ENCODE assay signal across 8 cellular contexts in the genomic region with DNA sequence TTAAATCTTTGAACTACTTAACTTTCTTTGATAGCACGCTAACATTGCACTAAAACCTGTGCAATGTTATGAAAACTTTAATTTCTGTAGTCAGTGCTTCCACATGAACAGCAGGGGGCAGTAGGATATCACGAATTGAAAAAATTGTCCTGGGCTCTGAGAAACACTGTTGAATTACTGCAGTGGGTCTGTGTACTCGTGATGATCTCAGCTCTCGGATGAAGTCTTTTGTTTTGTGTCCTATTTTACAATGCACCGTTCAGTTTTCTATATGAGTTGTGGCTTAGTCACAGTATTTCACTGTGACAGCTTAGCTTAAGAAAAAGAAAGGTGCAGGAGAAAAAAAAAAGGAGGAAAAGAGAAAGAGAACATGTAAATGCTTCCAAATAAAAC.
DNase-seq lines count a peak whose midpoint lies in the region; ATAC-seq, FAIRE-seq and TF ChIP-seq lines count a peak whose summit lies in the region.

No MANE protein-coding gene starts in this region.

- POLR2A ChIA-PET in H1 (lab: Charles Lee; ENCODE audit: partially characterized antibody) = interaction anchor here (1.0 kb wide), 1 partner anchor 196 kb away, joined by 3 read pairs; no protein-coding TSS in a partner anchor

- DNase-seq in CD1c-positive myeloid dendritic cell (ENCODE audit: extremely low spot score) = peak; percentile 80
- DNase-seq in NCI-H226 = peak; percentile 57
- no peak for DNase-seq in H1 (ENCODE audit: low read depth in 1 of 2, low spot score in 2 of 2)
- peak; percentile 52 to 66 for DNase-seq in memory B cell (ENCODE audit: low spot score in 2 of 2)

- WGBS in H1 (ENCODE audit: extremely low coverage in 1 of 2, insufficient coverage in 1 of 2, insufficient read length in 1 of 2, insufficient replicate concordance in 2 of 2, low coverage in 1 of 2, low lambda C conversion rate in 2 of 2, missing lambda C conversion rate in 1 of 2), 2 experiments = 36% methylated on average over 5 of the region's 5 CpGs; no CpG with 5 or more reads in 1 of the 2 experiments

- no peak overlapping the region for H3K18ac ChIP-seq in H1 (ENCODE audit: extremely low read depth, low read length)

- peaks cover 2% of the 10 kb centered on the region for H3K27me3 Mint-ChIP-seq in memory B cell

- TF ChIP-seq EP300 in H1 (IDR thresholded peaks at IDR 0.05; ENCODE audit: borderline replicate concordance in 1 of 2, low read depth in 2 of 2, low read length in 2 of 2) = no peak

- no peak overlapping the region for H3K14ac ChIP-seq in H1 (ENCODE audit: insufficient read length)

- H3K27me3 ChIP-seq in H1 (replicated peaks in 1 of 4; ENCODE audit: control insufficient read depth in 3 of 4, extremely low read depth in 1 of 4, insufficient read depth in 3 of 4, low read length in 3 of 4) (peaks cover 0 to 3% (median 1%) of the 10 kb centered on the region in 4 experiments; a peak in 4 of 7 replicates), stomach smooth muscle (ENCODE audit: control insufficient read depth in 1 of 2, insufficient read depth in 2 of 2, low read length in 2 of 2) (no peaks in the 10 kb centered on the region)

- no peak overlapping the region for H3K23ac ChIP-seq in H1 (ENCODE audit: insufficient read length)

- H4K5ac ChIP-seq in H1 (ENCODE audit: insufficient read length, low read depth, low read length) = no peak overlapping the region

- no peak overlapping the region for H2BK15ac ChIP-seq in H1 (ENCODE audit: low read length)

- no peaks in the 10 kb centered on the region for H3K36me3 Mint-ChIP-seq in memory B cell

- peak in 2 of 3 experiments; percentile 72 to 75; a peak in 3 of 4 replicates for TF ChIP-seq CTCF in H1 (IDR thresholded peaks at IDR 0.05; ENCODE audit: control extremely low read depth in 1 of 3, insufficient read depth in 1 of 3, low read depth in 1 of 3, low read length in 3 of 3)

- no peaks in the 10 kb centered on the region for H3K79me1 ChIP-seq in H1 (ENCODE audit: low read depth, low read length)

- peaks cover 12% of the 10 kb centered on the region for H3K4me1 Mint-ChIP-seq in memory B cell

- no peak overlapping the region for H2BK12ac ChIP-seq in H1 (ENCODE audit: low read depth, low read length)

- H2AFZ ChIP-seq in H1 (ENCODE audit: low read length) = no peak overlapping the region

- no peak overlapping the region for H3K27ac ChIP-seq in H1 (ENCODE audit: low read depth, low read length)
- peak overlapping the region; percentile 33 for H3K27ac ChIP-seq in stomach smooth muscle (ENCODE audit: low read length)

- no peak overlapping the region for H2BK120ac ChIP-seq in H1 (replicated peaks; ENCODE audit: low read depth, low read length)

- no peak overlapping the region for H2AK5ac ChIP-seq in H1 (ENCODE audit: low read depth, low read length)

- no peaks in the 10 kb centered on the region for H3K9me3 ChIP-seq in H1 (ENCODE audit: insufficient read depth in 2 of 2, low read depth in 1 of 2, low read length in 1 of 2)
- H3K9me3 ChIP-seq in stomach smooth muscle (ENCODE audit: control insufficient read depth in 2 of 2, low read length in 2 of 2) = no peaks in the 10 kb centered on the region

- H3K36me3 ChIP-seq in H1 (ENCODE audit: control insufficient read depth in 2 of 4, insufficient read depth in 4 of 4, low read length in 3 of 4) (no peaks in the 10 kb centered on the region), stomach smooth muscle (ENCODE audit: control insufficient read depth in 2 of 2, insufficient read depth in 2 of 2, low read length in 2 of 2) (no peaks in the 10 kb centered on the region)

- no peak overlapping the region for H4K8ac ChIP-seq in H1 (ENCODE audit: extremely low read depth, insufficient read depth, low read length)

- peak; percentile 97 for TF ChIP-seq RAD21 in H1 (IDR thresholded peaks at IDR 0.05 in 1 of 2, conservative IDR thresholded peaks at IDR 0.05 in 1 of 2; ENCODE audit: low read depth in 2 of 2, low read length in 2 of 2)

- H3K4me2 ChIP-seq in H1 (ENCODE audit: insufficient read depth in 1 of 2, low read depth in 2 of 2, low read length in 2 of 2) = no peak overlapping the region

- peak; percentile 89 for FAIRE-seq in H1 (lab: Jason Lieb, UNC)

- no peak for TF ChIP-seq POLR2A in H1 (IDR thresholded peaks at IDR 0.05; ENCODE audit: control extremely low read depth in 1 of 2, low read depth in 2 of 2, low read length in 2 of 2)

- no peak overlapping the region for H3K27ac Mint-ChIP-seq in memory B cell

- H3K4me3 Mint-ChIP-seq in memory B cell = peak overlapping the region; percentile 31

- no peak overlapping the region for H4K91ac ChIP-seq in H1 (replicated peaks; ENCODE audit: insufficient read length, low read length)

- CTCF ChIA-PET in H1 (lab: Charles Lee; ENCODE audit: partially characterized antibody) = interaction anchor here (0.6 to 6.9 kb wide), 54 partner anchors 8 to 1242 kb away, joined by 3 to 66 read pairs (median 5); no protein-coding TSS in a partner anchor

- no peak overlapping the region for H2BK20ac ChIP-seq in H1 (ENCODE audit: low read length)

- H3K4me3 ChIP-seq in H1 (ENCODE audit: extremely low read depth in 1 of 4, insufficient read depth in 2 of 4, low read depth in 3 of 4, low read length in 4 of 4) (no peak overlapping the region), stomach smooth muscle (ENCODE audit: low read length in 2 of 2) (peak overlapping the region; percentile 64 to 73)

- no peak overlapping the region for H3K56ac ChIP-seq in H1 (replicated peaks; ENCODE audit: insufficient read length, low read depth, low read length)

- H3K9me3 Mint-ChIP-seq in memory B cell = no peaks in the 10 kb centered on the region

- H2BK5ac ChIP-seq in H1 (ENCODE audit: low read depth, low read length) = no peak overlapping the region

- H3K4ac ChIP-seq in H1 (replicated peaks; ENCODE audit: insufficient read length, low read depth, low read length) = no peak overlapping the region

- H4K20me1 ChIP-seq in H1 (replicated peaks in 1 of 2; ENCODE audit: control insufficient read depth in 1 of 2, insufficient read depth in 2 of 2, low read length in 2 of 2) = no peaks in the 10 kb centered on the region

- ATAC-seq in GM18873 (IDR thresholded peaks at IDR 0.05; ENCODE audit: low FRiP score, unreplicated experiment) (peak; percentile 54), HG03196 (IDR thresholded peaks at IDR 0.05; ENCODE audit: unreplicated experiment) (peak; percentile 37), memory B cell (ENCODE audit: low read depth) (peak; percentile 54)
- peak; percentile 53 to 60 for ATAC-seq in activated CD4-positive, CD25-positive, alpha-beta regulatory T cell treated with anti-CD3 and anti-CD28 coated beads, Interleukin-2, amount 50 U/mL, for 24 hours

- H3K9ac ChIP-seq in H1 (replicated peaks in 1 of 4; ENCODE audit: extremely low read depth in 1 of 4, low read depth in 3 of 4, low read length in 3 of 4) = no peak overlapping the region
- H3K9ac ChIP-seq in stomach smooth muscle (ENCODE audit: low read length in 2 of 2) = peak overlapping the region; percentile 56 to 58

- H3K79me2 ChIP-seq in H1 (ENCODE audit: control insufficient read depth in 1 of 2, insufficient read depth in 2 of 2, low read length in 2 of 2) = no peaks in the 10 kb centered on the region

- peaks cover 7% of the 10 kb centered on the region for H3K23me2 ChIP-seq in H1 (ENCODE audit: low read depth, low read length)

- H3K4me1 ChIP-seq in H1 (replicated peaks in 1 of 4; ENCODE audit: control insufficient read depth in 3 of 4, insufficient read depth in 4 of 4, low read length in 3 of 4) (peaks cover 0 to 3% (median 0%) of the 10 kb centered on the region in 4 experiments; a peak in 1 of 7 replicates), stomach smooth muscle (ENCODE audit: control insufficient read depth, insufficient read depth, low read length) (peaks cover 3% of the 10 kb centered on the region)

TF ChIP-seq in H1, 55 proteins besides CTCF, POLR2A, EP300 and RAD21:
- no peak for TF ChIP-seq CHD2 (IDR thresholded peaks at IDR 0.05; ENCODE audit: low read length)
- no peak for TF ChIP-seq MAFK (IDR thresholded peaks at IDR 0.05; ENCODE audit: low read depth, low read length)
- no peak for TF ChIP-seq SIX5 (IDR thresholded peaks at IDR 0.05; ENCODE audit: low read depth, low read length)
- no peak for TF ChIP-seq KDM5A (IDR thresholded peaks at IDR 0.05; ENCODE audit: low read length)
- no peak for TF ChIP-seq HDAC6 (IDR thresholded peaks at IDR 0.05; ENCODE audit: low read depth, low read length)
- no peak for TF ChIP-seq TAF7 (optimal IDR thresholded peaks at IDR 0.05; ENCODE audit: borderline replicate concordance, low read depth, low read length)
- TF ChIP-seq NANOG (IDR thresholded peaks at IDR 0.05; ENCODE audit: insufficient read depth, low read depth, low read length, poor library complexity, severe bottlenecking) = no peak
- TF ChIP-seq SAP30 (IDR thresholded peaks at IDR 0.05; ENCODE audit: insufficient read depth, insufficient replicate concordance, low read length) = no peak
- no peak for TF ChIP-seq KDM1A (IDR thresholded peaks at IDR 0.05; ENCODE audit: borderline replicate concordance, low read length)
- TF ChIP-seq HDAC2 (IDR thresholded peaks at IDR 0.05; ENCODE audit: borderline replicate concordance in 1 of 2, low read depth in 2 of 2, low read length in 2 of 2) = no peak
- no peak for TF ChIP-seq EZH2 (IDR thresholded peaks at IDR 0.05; ENCODE audit: low read depth, low read length, severe bottlenecking)
- TF ChIP-seq CREB1 (IDR thresholded peaks at IDR 0.05) = no peak
- TF ChIP-seq GABPA (IDR thresholded peaks at IDR 0.05; ENCODE audit: borderline replicate concordance, insufficient read depth, low read length) = no peak
- TF ChIP-seq SIN3A (conservative IDR thresholded peaks at IDR 0.05 in 1 of 2, IDR thresholded peaks at IDR 0.05 in 1 of 2; ENCODE audit: low read depth in 1 of 2, low read length in 2 of 2) = no peak
- TF ChIP-seq ZNF274 (IDR thresholded peaks at IDR 0.05; ENCODE audit: borderline replicate concordance, extremely low read depth, low read length) = no peak
- TF ChIP-seq, protein P1, sequence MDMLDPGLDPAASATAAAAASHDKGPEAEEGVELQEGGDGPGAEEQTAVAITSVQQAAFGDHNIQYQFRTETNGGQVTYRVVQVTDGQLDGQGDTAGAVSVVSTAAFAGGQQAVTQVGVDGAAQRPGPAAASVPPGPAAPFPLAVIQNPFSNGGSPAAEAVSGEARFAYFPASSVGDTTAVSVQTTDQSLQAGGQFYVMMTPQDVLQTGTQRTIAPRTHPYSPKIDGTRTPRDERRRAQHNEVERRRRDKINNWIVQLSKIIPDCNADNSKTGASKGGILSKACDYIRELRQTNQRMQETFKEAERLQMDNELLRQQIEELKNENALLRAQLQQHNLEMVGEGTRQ (IDR thresholded peaks at IDR 0.05; ENCODE audit: low read length) = no peak
- no peak for TF ChIP-seq SP2 (IDR thresholded peaks at IDR 0.05; ENCODE audit: low read length)
- TF ChIP-seq TAF1 (IDR thresholded peaks at IDR 0.05; ENCODE audit: low read depth, low read length) = no peak
- no peak for TF ChIP-seq NRF1 (IDR thresholded peaks at IDR 0.05; ENCODE audit: low read depth, low read length)
- no peak for TF ChIP-seq SUZ12 (IDR thresholded peaks at IDR 0.05; ENCODE audit: low read length)

Comparison
In these comparisons a context has a peak if more than half of its experiments do, and no peak if none do; other contexts are left out.
1. DNase-seq: peak in CD1c-positive myeloid dendritic cell (single experiment), NCI-H226 (single experiment) and memory B cell (2 of 2); none in H1 (0 of 2).
2. H3K4me3 ChIP-seq: peak in stomach smooth muscle (2 of 2); none in H1 (0 of 4).
3. H3K9ac ChIP-seq: peak in stomach smooth muscle (2 of 2); none in H1 (0 of 4).
4. Peak in every context shown above with its lines, with median percentiles within 50 percentile points of each other: ATAC-seq.